In genomic region chr11:36454991-36455611, GRCh38 we compare ENCODE assay signal across 9 cellular contexts. TPM values are rescaled to one million over a fixed set of nuclear protein-coding genes. Genes with fewer than 3 reads are reported as not detected.
DNase-seq lines count a peak whose midpoint lies in the region; TF ChIP-seq lines count a peak whose summit lies in the region.
"Had no signal": no experiment of that assay in that cellular context is flagged by ENCODE, and none has a peak within 500 bp of the region (broad histone marks: within the 10 kb centered on the region; RNA-seq: fewer than 3 reads in every experiment).

No MANE protein-coding gene starts in this region.

- H3K9me3 Mint-ChIP-seq in activated T-cell treated with anti-CD3 and anti-CD28 coated beads, Interleukin-2, amount 50 U/mL, for 24 hours: no peaks in the 10 kb centered on the region
- H3K9me3 Mint-ChIP-seq: activated naive CD8-positive, alpha-beta T cell treated with anti-CD3 and anti-CD28 coated beads for 36 hours had no signal

- no peaks in the 10 kb centered on the region for H3K27me3 Mint-ChIP-seq in activated T-cell treated with anti-CD3 and anti-CD28 coated beads, Interleukin-2, amount 50 U/mL, for 24 hours
- H3K27me3 Mint-ChIP-seq: activated naive CD8-positive, alpha-beta T cell treated with anti-CD3 and anti-CD28 coated beads for 36 hours had no signal

- H3K4me3 ChIP-seq in choroid plexus epithelial cell (ENCODE audit: low read depth, low read length) (no peak overlapping the region), mucosa of rectum (ENCODE audit: low read length in 2 of 2) (no peak overlapping the region), vagina (no peak overlapping the region)

- H3K9me3 ChIP-seq in mucosa of rectum (ENCODE audit: control insufficient read depth in 2 of 2, low read length in 2 of 2) (no peaks in the 10 kb centered on the region), vagina (no peaks in the 10 kb centered on the region)

- no peak for TF ChIP-seq POLR2A in vagina (IDR thresholded peaks at IDR 0.05)

- intact Hi-C loops in vagina (cut with DNase I): no loop called here

- H3K27ac Mint-ChIP-seq in activated T-cell treated with anti-CD3 and anti-CD28 coated beads, Interleukin-2, amount 50 U/mL, for 24 hours: peak overlapping the region; percentile 13
- H3K27ac Mint-ChIP-seq: activated naive CD8-positive, alpha-beta T cell treated with anti-CD3 and anti-CD28 coated beads for 36 hours had no signal

- no peak for TF ChIP-seq CTCF in choroid plexus epithelial cell (conservative IDR thresholded peaks at IDR 0.05; ENCODE audit: low read depth, low read length)
- no peak for TF ChIP-seq CTCF in vagina (IDR thresholded peaks at IDR 0.05)

- peaks cover 35% of the 10 kb centered on the region for H3K4me1 Mint-ChIP-seq in activated T-cell treated with anti-CD3 and anti-CD28 coated beads, Interleukin-2, amount 50 U/mL, for 24 hours (ENCODE audit: low read depth)

- peaks cover 28 to 34% of the 10 kb centered on the region in 2 donors for H3K4me1 ChIP-seq in mucosa of rectum (ENCODE audit: control insufficient read depth in 2 of 2, insufficient read depth in 2 of 2, low read length in 2 of 2)
- H3K4me1 ChIP-seq in vagina: peaks cover 57% of the 10 kb centered on the region

- H3K27me3 ChIP-seq in mucosa of rectum (ENCODE audit: control insufficient read depth in 2 of 2, insufficient read depth in 2 of 2, low read length in 2 of 2): no peaks in the 10 kb centered on the region
- H3K27me3 ChIP-seq in vagina: no peaks in the 10 kb centered on the region

- H3K36me3 Mint-ChIP-seq in activated T-cell treated with anti-CD3 and anti-CD28 coated beads, Interleukin-2, amount 50 U/mL, for 24 hours (ENCODE audit: low read depth): peaks cover 2% of the 10 kb centered on the region
- H3K36me3 Mint-ChIP-seq: activated naive CD8-positive, alpha-beta T cell treated with anti-CD3 and anti-CD28 coated beads for 36 hours had no signal

- no peak overlapping the region for H3K4me3 Mint-ChIP-seq in activated T-cell treated with anti-CD3 and anti-CD28 coated beads, Interleukin-2, amount 50 U/mL, for 24 hours
- H3K4me3 Mint-ChIP-seq: activated naive CD8-positive, alpha-beta T cell treated with anti-CD3 and anti-CD28 coated beads for 36 hours had no signal

- H3K27ac ChIP-seq in mucosa of rectum (ENCODE audit: low read depth in 2 of 2, low read length in 2 of 2): peak overlapping the region; percentile 19 to 62
- peak overlapping the region; percentile 71 for H3K27ac ChIP-seq in vagina

- H3K36me3 ChIP-seq in mucosa of rectum (ENCODE audit: control insufficient read depth in 2 of 2, insufficient read depth in 2 of 2, low read length in 2 of 2) (peaks cover 74 to 77% of the 10 kb centered on the region in 2 donors), vagina (no peaks in the 10 kb centered on the region)

- DNase-seq in activated T-cell treated with anti-CD3 and anti-CD28 coated beads, Interleukin-2, amount 50 U/mL, for 24 hours: no peak
- DNase-seq in activated T-cell treated with anti-CD3 and anti-CD28 coated beads, Interleukin-2, amount 50 U/mL, for 1 hour: no peak
- DNase-seq in choroid plexus epithelial cell (ENCODE audit: low read depth) (peak; percentile 40), vagina (ENCODE audit: extremely low spot score in 2 of 2) (peak in 1 of 2 donors; percentile 77), kidney tubule cell (ENCODE audit: low spot score) (no peak), OCI-M2 (lab: John Stamatoyannopoulos, UW; ENCODE audit: unreplicated experiment) (no peak), T-helper 2 cell (no peak)
- DNase-seq: activated naive CD8-positive, alpha-beta T cell treated with anti-CD3 and anti-CD28 coated beads for 36 hours had no signal

- H3K9ac ChIP-seq in mucosa of rectum (ENCODE audit: low read depth in 1 of 2, low read length in 2 of 2): no peak overlapping the region

RNA-seq across cellular contexts. Expression of gene TRAF6, which starts 55.0 kb away (rescaled TPM):
- 10.6 TPM for total RNA-seq in vagina
